ENCODE assay signal across 1 cellular context in the genomic region with DNA sequence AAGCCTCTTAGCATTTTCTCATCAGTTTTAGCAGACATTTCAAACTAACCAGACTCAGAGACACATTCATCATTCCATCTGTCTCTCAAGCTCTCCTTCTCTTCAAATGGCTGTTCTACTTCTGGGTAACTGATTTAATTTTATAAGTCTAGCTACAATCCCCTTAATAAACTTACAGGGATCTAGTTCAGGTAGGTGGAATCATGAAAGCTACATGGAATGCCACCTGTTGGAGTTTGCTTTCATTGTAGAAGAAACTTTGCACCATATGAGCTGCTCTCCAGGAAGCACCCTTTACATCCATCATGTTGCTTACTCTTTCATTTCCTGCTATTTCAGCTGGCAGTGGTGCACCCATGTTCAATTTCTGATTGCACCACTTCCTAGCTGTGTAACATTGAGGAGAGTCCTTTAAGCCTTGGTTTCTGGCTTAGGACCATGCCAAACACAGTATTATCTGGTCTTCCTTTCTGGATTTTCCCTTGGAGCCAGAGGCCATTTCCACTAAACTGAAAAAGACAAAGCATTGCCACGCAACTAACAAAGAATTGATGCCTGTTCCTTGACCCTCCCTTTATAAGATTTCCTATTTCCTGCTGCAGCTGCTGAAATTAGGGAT.
TF ChIP-seq lines count a peak whose summit lies in the region.

No MANE protein-coding gene starts in this region.

TF ChIP-seq in GM23338, 12 proteins besides CTCF, POLR2A, EP300 and RAD21 (continued from another document):
- TF ChIP-seq, protein P1, sequence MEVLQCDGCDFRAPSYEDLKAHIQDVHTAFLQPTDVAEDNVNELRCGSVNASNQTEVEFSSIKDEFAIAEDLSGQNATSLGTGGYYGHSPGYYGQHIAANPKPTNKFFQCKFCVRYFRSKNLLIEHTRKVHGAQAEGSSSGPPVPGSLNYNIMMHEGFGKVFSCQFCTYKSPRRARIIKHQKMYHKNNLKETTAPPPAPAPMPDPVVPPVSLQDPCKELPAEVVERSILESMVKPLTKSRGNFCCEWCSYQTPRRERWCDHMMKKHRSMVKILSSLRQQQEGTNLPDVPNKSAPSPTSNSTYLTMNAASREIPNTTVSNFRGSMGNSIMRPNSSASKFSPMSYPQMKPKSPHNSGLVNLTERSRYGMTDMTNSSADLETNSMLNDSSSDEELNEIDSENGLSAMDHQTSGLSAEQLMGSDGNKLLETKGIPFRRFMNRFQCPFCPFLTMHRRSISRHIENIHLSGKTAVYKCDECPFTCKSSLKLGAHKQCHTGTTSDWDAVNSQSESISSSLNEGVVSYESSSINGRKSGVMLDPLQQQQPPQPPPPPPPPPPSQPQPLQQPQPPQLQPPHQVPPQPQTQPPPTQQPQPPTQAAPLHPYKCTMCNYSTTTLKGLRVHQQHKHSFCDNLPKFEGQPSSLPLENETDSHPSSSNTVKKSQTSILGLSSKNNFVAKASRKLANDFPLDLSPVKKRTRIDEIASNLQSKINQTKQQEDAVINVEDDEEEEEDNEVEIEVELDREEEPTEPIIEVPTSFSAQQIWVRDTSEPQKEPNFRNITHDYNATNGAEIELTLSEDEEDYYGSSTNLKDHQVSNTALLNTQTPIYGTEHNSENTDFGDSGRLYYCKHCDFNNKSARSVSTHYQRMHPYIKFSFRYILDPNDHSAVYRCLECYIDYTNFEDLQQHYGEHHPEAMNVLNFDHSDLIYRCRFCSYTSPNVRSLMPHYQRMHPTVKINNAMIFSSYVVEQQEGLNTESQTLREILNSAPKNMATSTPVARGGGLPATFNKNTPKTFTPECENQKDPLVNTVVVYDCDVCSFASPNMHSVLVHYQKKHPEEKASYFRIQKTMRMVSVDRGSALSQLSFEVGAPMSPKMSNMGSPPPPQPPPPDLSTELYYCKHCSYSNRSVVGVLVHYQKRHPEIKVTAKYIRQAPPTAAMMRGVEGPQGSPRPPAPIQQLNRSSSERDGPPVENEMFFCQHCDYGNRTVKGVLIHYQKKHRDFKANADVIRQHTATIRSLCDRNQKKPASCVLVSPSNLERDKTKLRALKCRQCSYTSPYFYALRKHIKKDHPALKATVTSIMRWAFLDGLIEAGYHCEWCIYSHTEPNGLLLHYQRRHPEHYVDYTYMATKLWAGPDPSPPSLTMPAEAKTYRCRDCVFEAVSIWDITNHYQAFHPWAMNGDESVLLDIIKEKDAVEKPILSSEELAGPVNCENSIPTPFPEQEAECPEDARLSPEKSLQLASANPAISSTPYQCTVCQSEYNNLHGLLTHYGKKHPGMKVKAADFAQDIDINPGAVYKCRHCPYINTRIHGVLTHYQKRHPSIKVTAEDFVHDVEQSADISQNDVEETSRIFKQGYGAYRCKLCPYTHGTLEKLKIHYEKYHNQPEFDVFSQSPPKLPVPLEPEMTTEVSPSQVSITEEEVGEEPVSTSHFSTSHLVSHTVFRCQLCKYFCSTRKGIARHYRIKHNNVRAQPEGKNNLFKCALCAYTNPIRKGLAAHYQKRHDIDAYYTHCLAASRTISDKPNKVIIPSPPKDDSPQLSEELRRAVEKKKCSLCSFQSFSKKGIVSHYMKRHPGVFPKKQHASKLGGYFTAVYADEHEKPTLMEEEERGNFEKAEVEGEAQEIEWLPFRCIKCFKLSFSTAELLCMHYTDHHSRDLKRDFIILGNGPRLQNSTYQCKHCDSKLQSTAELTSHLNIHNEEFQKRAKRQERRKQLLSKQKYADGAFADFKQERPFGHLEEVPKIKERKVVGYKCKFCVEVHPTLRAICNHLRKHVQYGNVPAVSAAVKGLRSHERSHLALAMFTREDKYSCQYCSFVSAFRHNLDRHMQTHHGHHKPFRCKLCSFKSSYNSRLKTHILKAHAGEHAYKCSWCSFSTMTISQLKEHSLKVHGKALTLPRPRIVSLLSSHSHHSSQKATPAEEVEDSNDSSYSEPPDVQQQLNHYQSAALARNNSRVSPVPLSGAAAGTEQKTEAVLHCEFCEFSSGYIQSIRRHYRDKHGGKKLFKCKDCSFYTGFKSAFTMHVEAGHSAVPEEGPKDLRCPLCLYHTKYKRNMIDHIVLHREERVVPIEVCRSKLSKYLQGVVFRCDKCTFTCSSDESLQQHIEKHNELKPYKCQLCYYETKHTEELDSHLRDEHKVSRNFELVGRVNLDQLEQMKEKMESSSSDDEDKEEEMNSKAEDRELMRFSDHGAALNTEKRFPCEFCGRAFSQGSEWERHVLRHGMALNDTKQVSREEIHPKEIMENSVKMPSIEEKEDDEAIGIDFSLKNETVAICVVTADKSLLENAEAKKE (CRISPR knock-in tag; IDR thresholded peaks at IDR 0.05), result no peak
- TF ChIP-seq CREB1 (CRISPR knock-in tag; IDR thresholded peaks at IDR 0.05; ENCODE audit: low read depth) (no peak), POLR2AphosphoS5 (IDR thresholded peaks at IDR 0.05; ENCODE audit: low read depth) (no peak)
